12 cellular contexts compared by ENCODE assay signal in the genomic region with DNA sequence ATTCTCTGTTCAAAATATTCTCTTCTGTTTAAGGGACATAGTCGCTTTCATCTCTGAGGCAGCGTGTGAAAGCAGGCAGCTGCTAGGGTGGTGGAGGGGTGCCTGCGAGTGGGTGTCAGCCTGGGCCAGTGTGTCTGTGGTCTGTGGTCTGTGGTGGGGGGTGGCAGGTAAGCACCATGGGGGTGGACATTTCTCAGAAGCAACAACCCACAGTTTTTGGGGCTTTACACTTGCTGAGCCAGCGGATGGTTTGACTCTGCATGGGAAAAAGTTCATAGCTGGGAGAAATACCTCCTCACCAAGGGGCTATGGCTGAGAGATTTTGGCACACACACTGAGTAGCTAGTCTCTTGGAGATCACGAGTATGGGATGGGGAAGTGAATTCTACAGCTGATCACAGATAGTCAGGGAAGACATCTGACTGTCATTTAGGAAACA.
DNase-seq lines count a peak whose midpoint lies in the region; ATAC-seq lines count a peak whose summit lies in the region.
"Had no signal": no experiment of that assay in that cellular context is flagged by ENCODE, and none has a peak within 500 bp of the region (broad histone marks: within the 10 kb centered on the region; RNA-seq: fewer than 3 reads in every experiment).

No MANE protein-coding gene starts in this region.

- H3K36me3 Mint-ChIP-seq in activated naive CD4-positive, alpha-beta T cell treated with anti-CD3 and anti-CD28 coated beads for 36 hours (ENCODE audit: low read depth) = no peaks in the 10 kb centered on the region
- no peaks in the 10 kb centered on the region for H3K36me3 Mint-ChIP-seq in T-helper 17 cell (ENCODE audit: low read depth)

- ATAC-seq in HG02840 (IDR thresholded peaks at IDR 0.05; ENCODE audit: low FRiP score, unreplicated experiment) (peak; percentile 85), T-helper 17 cell (no peak)
- ATAC-seq in stimulated activated naive CD8-positive, alpha-beta T cell treated with anti-CD3 and anti-CD28 coated beads, Interleukin-15, Interleukin-2, amounts not matched to agents 100 U/mL and 50 U/mL, for 24 hours = peak; percentile 56

- no peaks in the 10 kb centered on the region for H3K27me3 Mint-ChIP-seq in activated naive CD4-positive, alpha-beta T cell treated with anti-CD3 and anti-CD28 coated beads for 36 hours (ENCODE audit: low read depth)
- H3K27me3 Mint-ChIP-seq in T-helper 17 cell = peaks cover 13% of the 10 kb centered on the region
- H3K27me3 Mint-ChIP-seq: B cell had no signal

- H3K9me3 ChIP-seq in T-helper 17 cell (ENCODE audit: control insufficient read depth, low read length, poor library complexity, severe bottlenecking) = no peaks in the 10 kb centered on the region
- H3K9me3 ChIP-seq: suprapubic skin had no signal

- no peak overlapping the region for H3K4me3 Mint-ChIP-seq in activated naive CD4-positive, alpha-beta T cell treated with anti-CD3 and anti-CD28 coated beads for 36 hours
- H3K4me3 Mint-ChIP-seq in T-helper 17 cell = no peak overlapping the region
- H3K4me3 Mint-ChIP-seq: B cell had no signal

- peak; percentile 5 for DNase-seq in activated naive CD4-positive, alpha-beta T cell treated with anti-CD3 and anti-CD28 coated beads for 36 hours
- no peak for DNase-seq in activated naive CD4-positive, alpha-beta T cell treated with anti-CD3 and anti-CD28 coated beads, Interleukin-2, amount 50 U/mL, for 16 hours
- DNase-seq in T-helper 17 cell (no peak), cerebellar cortex (ENCODE audit: low spot score) (no peak), NAMALWA (ENCODE audit: low spot score) (no peak), cerebellar nuclear complex (lab: John Stamatoyannopoulos, UW) (no peak)
- peak; percentile 19 for DNase-seq in stimulated activated naive CD8-positive, alpha-beta T cell treated with anti-CD3 and anti-CD28 coated beads, Interleukin-15, Interleukin-2, amounts not matched to agents 100 U/mL and 50 U/mL, for 24 hours
- DNase-seq: effector memory CD4-positive, alpha-beta T cell; IMR-90 had no signal

- intact Hi-C loops in activated naive CD4-positive, alpha-beta T cell treated with anti-CD3 and anti-CD28 coated beads for 36 hours (cut with micrococcal nuclease) = no loop called here

- CTCF ChIA-PET in activated naive CD4-positive, alpha-beta T cell treated with anti-CD3 and anti-CD28 coated beads for 36 hours (lab: Charles Lee) = no interaction called here

- H3K4me1 Mint-ChIP-seq in activated naive CD4-positive, alpha-beta T cell treated with anti-CD3 and anti-CD28 coated beads for 36 hours (ENCODE audit: low read depth) = no peaks in the 10 kb centered on the region
- H3K4me1 Mint-ChIP-seq in T-helper 17 cell = peaks cover 10% of the 10 kb centered on the region

- no peak overlapping the region for H3K27ac Mint-ChIP-seq in activated naive CD4-positive, alpha-beta T cell treated with anti-CD3 and anti-CD28 coated beads for 36 hours
- peak overlapping the region; percentile 53 for H3K27ac Mint-ChIP-seq in T-helper 17 cell
- H3K27ac Mint-ChIP-seq: B cell had no signal

- H3K9me3 Mint-ChIP-seq in activated naive CD4-positive, alpha-beta T cell treated with anti-CD3 and anti-CD28 coated beads for 36 hours = no peaks in the 10 kb centered on the region

Comparison
In these comparisons a context has a peak if more than half of its experiments do, and no peak if none do; other contexts are left out.
1. DNase-seq: peak in activated naive CD4-positive, alpha-beta T cell treated with anti-CD3 and anti-CD28 coated beads for 36 hours (single experiment) and stimulated activated naive CD8-positive, alpha-beta T cell treated with anti-CD3 and anti-CD28 coated beads, Interleukin-15, Interleukin-2, amounts not matched to agents 100 U/mL and 50 U/mL, for 24 hours (single experiment); none in activated naive CD4-positive, alpha-beta T cell treated with anti-CD3 and anti-CD28 coated beads, Interleukin-2, amount 50 U/mL, for 16 hours (single experiment), T-helper 17 cell (0 of 3), cerebellar cortex (single experiment), NAMALWA (single experiment) and cerebellar nuclear complex (0 of 2).